In genomic region chr1:3166206-3166918, GRCh38 we compare ENCODE assay signal across 27 cellular contexts.
DNase-seq lines count a peak whose midpoint lies in the region; ATAC-seq, FAIRE-seq and TF ChIP-seq lines count a peak whose summit lies in the region.
"Had no signal": no experiment of that assay in that cellular context is flagged by ENCODE, and none has a peak within 500 bp of the region (broad histone marks: within the 10 kb centered on the region; RNA-seq: fewer than 3 reads in every experiment).

No MANE protein-coding gene starts in this region.

- H3K4me1 ChIP-seq in ascending aorta (peaks cover 7 to 48% of the 10 kb centered on the region in 2 donors), endodermal cell (ENCODE audit: control insufficient read depth, insufficient read depth, low read length) (no peaks in the 10 kb centered on the region), pancreas (peaks cover 25 to 33% (median 29%) of the 10 kb centered on the region in 3 donors)

- FAIRE-seq in pancreas (lab: Jason Lieb, UNC) = no peak
- FAIRE-seq: GM18507, HepG2, K562 had no signal

- H3K27ac ChIP-seq in ascending aorta (peak overlapping the region; percentile 52 to 65), endodermal cell (ENCODE audit: low read depth, low read length) (peak overlapping the region; percentile 49), pancreas (peak overlapping the region; percentile 57 to 84 (median 72))
- H3K27ac ChIP-seq: 22Rv1; BLaER1 treated with 17β-estradiol and CSF1 and Interleukin-3, amounts not matched to agents 10 nM and 100 nM had no signal

- no peak overlapping the region for H3K27ac Mint-ChIP-seq in endodermal cell
- H3K27ac Mint-ChIP-seq: CD4-positive, alpha-beta memory T cell; HFFc6 had no signal

- H3K9me3 ChIP-seq in ascending aorta (no peaks in the 10 kb centered on the region), endodermal cell (ENCODE audit: control insufficient read depth, low read length) (no peaks in the 10 kb centered on the region), pancreas (no peaks in the 10 kb centered on the region)
- H3K9me3 ChIP-seq: BLaER1 treated with 17β-estradiol and CSF1 and Interleukin-3, amounts not matched to agents 10 nM and 100 nM; Caco-2; Peyer's patch had no signal

- H3K4me1 Mint-ChIP-seq in endodermal cell = no peaks in the 10 kb centered on the region

- DNase-seq in DMS153 (lab: John Stamatoyannopoulos, UW) = peak; percentile 27
- no peak for DNase-seq in DMS153 treated with DMSO at 0.1 percent for 48 hours (lab: John Stamatoyannopoulos, UW; ENCODE audit: unreplicated experiment)
- no peak for DNase-seq in ascending aorta (ENCODE audit: low spot score in 2 of 2)
- DNase-seq in endodermal cell = no peak
- DNase-seq in pancreas = no peak
- no peak for DNase-seq in NOMO-1 treated with dmso at 0.1 percent for 144 hours (lab: John Stamatoyannopoulos, UW; ENCODE audit: unreplicated experiment)
- DNase-seq: Caco-2; CD4-positive, alpha-beta memory T cell; DMS 273 treated with DMSO at 0.1 percent for 48 hours; GDM1; GOT3; HFFc6; MM.1S; NCI-H1092 treated with DMSO at 0.1 percent for 48 hours; NCI-H1436 treated with DMSO at 0.1 percent for 48 hours; NCI-H1930; NCI-H226; NCI-H510A treated with DMSO at 0.1 percent for 48 hours; NCI-H82; Peyer's patch had no signal

- no peaks in the 10 kb centered on the region for H3K27me3 ChIP-seq in ascending aorta
- no peaks in the 10 kb centered on the region for H3K27me3 ChIP-seq in endodermal cell (ENCODE audit: control insufficient read depth, insufficient read depth, low read length, poor library complexity, severe bottlenecking)
- no peaks in the 10 kb centered on the region for H3K27me3 ChIP-seq in pancreas
- H3K27me3 ChIP-seq: Peyer's patch had no signal

- ATAC-seq in pancreas = no peak
- no peak for ATAC-seq in GM21367 (IDR thresholded peaks at IDR 0.05; ENCODE audit: unreplicated experiment)
- ATAC-seq in HG02970 (IDR thresholded peaks at IDR 0.05; ENCODE audit: low FRiP score, unreplicated experiment) = no peak
- ATAC-seq: HepG2, K562 had no signal

- TF ChIP-seq CTCF in ascending aorta (IDR thresholded peaks at IDR 0.05) (no peak), endodermal cell (conservative IDR thresholded peaks at IDR 0.05) (no peak), pancreas (IDR thresholded peaks at IDR 0.05) (no peak)

- H3K36me3 ChIP-seq in ascending aorta (no peaks in the 10 kb centered on the region), endodermal cell (ENCODE audit: control insufficient read depth, insufficient read depth, low read length) (no peaks in the 10 kb centered on the region), pancreas (no peaks in the 10 kb centered on the region)
- H3K36me3 ChIP-seq: BLaER1 treated with 17β-estradiol and CSF1 and Interleukin-3, amounts not matched to agents 10 nM and 100 nM; Peyer's patch had no signal

- no peaks in the 10 kb centered on the region for H3K27me3 Mint-ChIP-seq in endodermal cell (ENCODE audit: insufficient read depth)

- H3K9me3 Mint-ChIP-seq in endodermal cell = no peaks in the 10 kb centered on the region

- 93 to 94% methylated on average over 26 to 32 of the region's 32 CpGs for WGBS in endodermal cell (ENCODE audit: insufficient coverage in 1 of 2, insufficient read length in 1 of 2), 2 experiments
- 89% methylated on average over 32 of the region's 32 CpGs for WGBS in pancreas, 2 donors

- no peak overlapping the region for H3K9ac ChIP-seq in endodermal cell (ENCODE audit: extremely low read depth, low read length, poor library complexity, severe bottlenecking)
- H3K9ac ChIP-seq: BLaER1 treated with 17β-estradiol and CSF1 and Interleukin-3, amounts not matched to agents 10 nM and 100 nM had no signal

- H3K4me3 ChIP-seq in ascending aorta (no peak overlapping the region), endodermal cell (ENCODE audit: low read length) (no peak overlapping the region), pancreas (no peak overlapping the region)
- H3K4me3 ChIP-seq: BLaER1 treated with 17β-estradiol and CSF1 and Interleukin-3, amounts not matched to agents 10 nM and 100 nM; K562; Peyer's patch had no signal

- no peak overlapping the region for H3K4me3 Mint-ChIP-seq in endodermal cell
- H3K4me3 Mint-ChIP-seq: CD4-positive, alpha-beta memory T cell; HFFc6 had no signal

- H3K36me3 Mint-ChIP-seq in endodermal cell (ENCODE audit: low read depth) = no peaks in the 10 kb centered on the region
- H3K36me3 Mint-ChIP-seq: CD4-positive, alpha-beta memory T cell had no signal

- intact Hi-C loops in ascending aorta (cut with DNase I) = no loop called here
- intact Hi-C loops in pancreas (cut with DNase I) = no loop called here
